9 cellular contexts compared by ENCODE assay signal in genomic region chr9:130857864-130858730, GRCh38. TPM values are rescaled to one million over a fixed set of nuclear protein-coding genes. Genes with fewer than 3 reads are reported as not detected.
DNase-seq lines count a peak whose midpoint lies in the region; ATAC-seq and TF ChIP-seq lines count a peak whose summit lies in the region.
"Had no signal": no experiment of that assay in that cellular context is flagged by ENCODE, and none has a peak within 500 bp of the region (broad histone marks: within the 10 kb centered on the region; RNA-seq: fewer than 3 reads in every experiment).

No MANE protein-coding gene starts in this region.

- H3K27me3 ChIP-seq in heart left ventricle (no peaks in the 10 kb centered on the region), gastrocnemius medialis (no peaks in the 10 kb centered on the region)
- no peaks in the 10 kb centered on the region for H3K27me3 ChIP-seq in CD8-positive, alpha-beta T cell (ENCODE audit: insufficient read depth, low read length)

- in situ Hi-C loops in gastrocnemius medialis (cut with MboI; ENCODE audit: low sequenced_read_pairs in 4 of 4): no loop called here

- no peak overlapping the region for H3K27ac Mint-ChIP-seq in CD8-positive, alpha-beta T cell
- H3K27ac Mint-ChIP-seq in activated CD4-positive, alpha-beta T cell treated with anti-CD3 and anti-CD28 coated beads for 36 hours: no peak overlapping the region

- peaks cover 0 to 71% (median 56%) of the 10 kb centered on the region in 9 donors for H3K36me3 ChIP-seq in heart left ventricle
- peaks cover 0 to 32% of the 10 kb centered on the region in 2 donors for H3K36me3 ChIP-seq in gastrocnemius medialis
- peaks cover 6% of the 10 kb centered on the region for H3K36me3 ChIP-seq in CD8-positive, alpha-beta T cell (ENCODE audit: insufficient read depth, low read length)

- H3K36me3 Mint-ChIP-seq in CD8-positive, alpha-beta T cell: peaks cover 65% of the 10 kb centered on the region
- H3K36me3 Mint-ChIP-seq in activated CD4-positive, alpha-beta T cell treated with anti-CD3 and anti-CD28 coated beads for 36 hours (ENCODE audit: low read depth): no peaks in the 10 kb centered on the region

- H3K9me3 ChIP-seq in heart left ventricle (no peaks in the 10 kb centered on the region), gastrocnemius medialis (no peaks in the 10 kb centered on the region)
- H3K9me3 ChIP-seq in CD8-positive, alpha-beta T cell (ENCODE audit: low read length): no peaks in the 10 kb centered on the region

- DNase-seq in GM03348 (ENCODE audit: low spot score): peak; percentile 78
- peak in 4 of 5 donors; percentile 70 to 81 (median 72) for DNase-seq in heart left ventricle
- peak; percentile 25 to 75 for DNase-seq in gastrocnemius medialis
- DNase-seq in CD8-positive, alpha-beta T cell: no peak
- DNase-seq in HuH-7 (ENCODE audit: low spot score): no peak
- DNase-seq in activated CD4-positive, alpha-beta T cell treated with anti-CD3 and anti-CD28 coated beads for 36 hours: no peak
- DNase-seq: activated naive CD4-positive, alpha-beta T cell treated with Interleukin-2 at 50 U/mL for 16 hours had no signal

- H3K27me3 Mint-ChIP-seq in CD8-positive, alpha-beta T cell (ENCODE audit: low read depth): no peaks in the 10 kb centered on the region
- H3K27me3 Mint-ChIP-seq in activated CD4-positive, alpha-beta T cell treated with anti-CD3 and anti-CD28 coated beads for 36 hours: no peaks in the 10 kb centered on the region

- H3K9me3 Mint-ChIP-seq in CD8-positive, alpha-beta T cell: no peaks in the 10 kb centered on the region
- no peaks in the 10 kb centered on the region for H3K9me3 Mint-ChIP-seq in activated CD4-positive, alpha-beta T cell treated with anti-CD3 and anti-CD28 coated beads for 36 hours (ENCODE audit: low read depth)

- intact Hi-C loops in heart left ventricle (cut with DNase I) (no loop called here), gastrocnemius medialis (cut with DNase I; ENCODE audit: low total_unique reads) (no loop called here)
- intact Hi-C loops in CD8-positive, alpha-beta T cell (cut with DNase I, micrococcal nuclease): no loop called here
- intact Hi-C loops in activated CD4-positive, alpha-beta T cell treated with anti-CD3 and anti-CD28 coated beads for 36 hours (cut with DNase I, micrococcal nuclease): no loop called here

- H3K4me3 ChIP-seq in heart left ventricle (no peak overlapping the region), gastrocnemius medialis (no peak overlapping the region)
- H3K4me3 ChIP-seq in CD8-positive, alpha-beta T cell (ENCODE audit: low read depth, low read length): no peak overlapping the region

- H3K4me1 ChIP-seq in heart left ventricle (peaks cover 2 to 62% (median 43%) of the 10 kb centered on the region in 12 donors), gastrocnemius medialis (peaks cover 19 to 38% of the 10 kb centered on the region in 2 donors)
- H3K4me1 ChIP-seq in CD8-positive, alpha-beta T cell (ENCODE audit: insufficient read depth, low read length): no peaks in the 10 kb centered on the region

- TF ChIP-seq POLR2A in heart left ventricle (IDR thresholded peaks at IDR 0.05) (no peak), gastrocnemius medialis (IDR thresholded peaks at IDR 0.05) (peak in 1 of 2 donors; percentile 12)

- 49 to 57% (median 54%) methylated on average over 21 of the region's 21 CpGs for WGBS in heart left ventricle, 4 donors

- CTCF ChIA-PET in CD8-positive, alpha-beta T cell (lab: Charles Lee): interaction anchor here (1.0 to 1.6 kb wide), 3 partner anchors 9 to 157 kb away, joined by 3 to 6 read pairs (median 6); no protein-coding TSS in a partner anchor
- CTCF ChIA-PET in activated CD4-positive, alpha-beta T cell treated with anti-CD3 and anti-CD28 coated beads for 36 hours (lab: Charles Lee): interaction anchor here (0.6 to 1.2 kb wide), 5 partner anchors 8 to 157 kb away, joined by 3 to 9 read pairs (median 3); no protein-coding TSS in a partner anchor

- H3K27ac ChIP-seq in angular gyrus (ENCODE audit: low read depth, low read length) (peak overlapping the region; percentile 1), heart left ventricle (peak overlapping the region in 11 of 12 donors; percentile 25 to 85 (median 72)), gastrocnemius medialis (peak overlapping the region; percentile 60 to 76 (median 70))
- no peak overlapping the region for H3K27ac ChIP-seq in CD8-positive, alpha-beta T cell (ENCODE audit: low read depth, low read length)

- POLR2A ChIA-PET in CD8-positive, alpha-beta T cell (lab: Charles Lee): interaction anchor here (0.6 kb wide), 1 partner anchor 820 kb away, joined by 5 read pairs; no protein-coding TSS in a partner anchor
- POLR2A ChIA-PET in activated CD4-positive, alpha-beta T cell treated with anti-CD3 and anti-CD28 coated beads for 36 hours (lab: Charles Lee): interaction anchor here (0.6 kb wide), 2 partner anchors 24 to 102 kb away, joined by 3 read pairs; no protein-coding TSS in a partner anchor

- H3K4me3 Mint-ChIP-seq in CD8-positive, alpha-beta T cell: no peak overlapping the region
- no peak overlapping the region for H3K4me3 Mint-ChIP-seq in activated CD4-positive, alpha-beta T cell treated with anti-CD3 and anti-CD28 coated beads for 36 hours

- ATAC-seq in heart left ventricle: peak in 3 of 4 donors; percentile 53 to 69 (median 66)
- ATAC-seq in gastrocnemius medialis: peak; percentile 24 to 29
- no peak for ATAC-seq in CD8-positive, alpha-beta T cell
- ATAC-seq in activated CD4-positive, alpha-beta T cell treated with anti-CD3 and anti-CD28 coated beads for 36 hours: no peak
- ATAC-seq in HG02588 (IDR thresholded peaks at IDR 0.05; ENCODE audit: unreplicated experiment): no peak

- no peak for TF ChIP-seq CTCF in heart left ventricle (IDR thresholded peaks at IDR 0.05)
- no peak for TF ChIP-seq CTCF in gastrocnemius medialis (IDR thresholded peaks at IDR 0.05 in 4 of 5, conservative IDR thresholded peaks at IDR 0.05 in 1 of 5)
- TF ChIP-seq CTCF in CD8-positive, alpha-beta T cell (IDR thresholded peaks at IDR 0.05): no peak

- no peaks in the 10 kb centered on the region for H3K4me1 Mint-ChIP-seq in CD8-positive, alpha-beta T cell (ENCODE audit: low read depth)
- H3K4me1 Mint-ChIP-seq in activated CD4-positive, alpha-beta T cell treated with anti-CD3 and anti-CD28 coated beads for 36 hours: no peaks in the 10 kb centered on the region

RNA-seq across cellular contexts. Expression of gene ABL1, which starts 23.0 kb away (rescaled TPM):
- total RNA-seq in heart left ventricle (10 to 100 TPM; 27.2 to 49.8 (median 34.1) TPM), gastrocnemius medialis (10 to 100 TPM; 22.8 to 55.5 (median 28.5) TPM)
- polyA plus RNA-seq in heart left ventricle: 10 to 100 TPM; 13.2 to 29.7 TPM
- total RNA-seq in CD8-positive, alpha-beta T cell: 10 to 100 TPM; 37.5 to 38.0 TPM
- total RNA-seq in activated CD4-positive, alpha-beta T cell treated with anti-CD3 and anti-CD28 coated beads for 36 hours: 10 to 100 TPM; 31.8 to 32.3 TPM

RNA-seq across cellular contexts. Expression of gene QRFP, which starts 38.5 kb away (rescaled TPM):
- total RNA-seq in heart left ventricle: not detected
- not detected for polyA plus RNA-seq in heart left ventricle
- total RNA-seq in gastrocnemius medialis: not detected
- not detected for total RNA-seq in CD8-positive, alpha-beta T cell
- not detected for total RNA-seq in activated CD4-positive, alpha-beta T cell treated with anti-CD3 and anti-CD28 coated beads for 36 hours

Comparison
In these comparisons a context has a peak if more than half of its experiments do, and no peak if none do; other contexts are left out.
1. DNase-seq: peak in GM03348 (single experiment), heart left ventricle (4 of 5) and gastrocnemius medialis (2 of 2); none in CD8-positive, alpha-beta T cell (0 of 7), HuH-7 (single experiment) and activated CD4-positive, alpha-beta T cell treated with anti-CD3 and anti-CD28 coated beads for 36 hours (single experiment).
2. ATAC-seq: peak in heart left ventricle (3 of 4) and gastrocnemius medialis (2 of 2); none in CD8-positive, alpha-beta T cell (single experiment), activated CD4-positive, alpha-beta T cell treated with anti-CD3 and anti-CD28 coated beads for 36 hours (single experiment) and HG02588 (single experiment).